ENCODE assay signal across 37 cellular contexts in genomic region chr6:122801397-122801796, GRCh38. TPM values are rescaled to one million over a fixed set of nuclear protein-coding genes. Genes with fewer than 3 reads are reported as not detected.
"Had no signal": no experiment of that assay in that cellular context is flagged by ENCODE, and none has a peak within 500 bp of the region (broad histone marks: within the 10 kb centered on the region; RNA-seq: fewer than 3 reads in every experiment).

No MANE protein-coding gene starts in this region.

- H3K27me3 Mint-ChIP-seq: activated B cell treated with CpG ODN at 0.5 μM for 24 hours; activated naive CD4-positive, alpha-beta T cell treated with anti-CD3 and anti-CD28 coated beads, Interleukin-2, amount 50 U/mL, for 24 hours; effector memory CD8-positive, alpha-beta T cell; T-cell had no signal

- ATAC-seq: activated CD4-positive, CD25-positive, alpha-beta regulatory T cell treated with anti-CD3 and anti-CD28 coated beads, Interleukin-2, amount 50 U/mL, for 24 hours; activated CD8-positive, alpha-beta T cell treated with anti-CD3 and anti-CD28 coated beads for 36 hours; activated naive CD8-positive, alpha-beta T cell treated with anti-CD3 and anti-CD28 coated beads, Interleukin-2, amount 50 U/mL, for 24 hours; activated T-cell treated with anti-CD3 and anti-CD28 coated beads, Interleukin-2, amount 50 U/mL, for 4 hours; body of pancreas; effector memory CD8-positive, alpha-beta T cell; gastroesophageal sphincter; T-cell had no signal

- H3K9me3 ChIP-seq: adrenal gland, body of pancreas, esophagus muscularis mucosa, gastroesophageal sphincter had no signal

- FAIRE-seq: colon had no signal

- H3K9me3 Mint-ChIP-seq: activated B cell treated with CpG ODN at 0.5 μM for 24 hours; activated CD8-positive, alpha-beta T cell treated with anti-CD3 and anti-CD28 coated beads for 36 hours; activated naive CD4-positive, alpha-beta T cell treated with anti-CD3 and anti-CD28 coated beads for 36 hours; activated naive CD4-positive, alpha-beta T cell treated with anti-CD3 and anti-CD28 coated beads, Interleukin-2, amount 50 U/mL, for 24 hours; activated naive CD8-positive, alpha-beta T cell treated with anti-CD3 and anti-CD28 coated beads for 36 hours; activated naive CD8-positive, alpha-beta T cell treated with anti-CD3 and anti-CD28 coated beads, Interleukin-2, amount 50 U/mL, for 24 hours; activated T-cell treated with anti-CD3 and anti-CD28 coated beads, Interleukin-2, amount 50 U/mL, for 4 hours; activated T-helper 2 cell treated with anti-CD3 and anti-CD28 coated beads, Interferon-gamma antibody, Interleukin-2, Interleukin-4, amounts not matched to agents 10 μg/mL and 5 μg/mL and 100 μg/mL, durations not matched to agents 14 hours and 24 hours and 36 hours; effector memory CD8-positive, alpha-beta T cell; T-cell; T-helper 1 cell treated with Interleukin-12 subunit alpha and Interleukin-12 subunit beta and Interleukin-4 antibody, amounts not matched to agents 30 μg/mL and 1 μg/mL, for 36 hours; T-helper 2 cell treated with Interferon-gamma antibody and Interleukin-4, amounts not matched to agents 5 μg/mL and 100 μg/mL, for 36 hours had no signal

- H3K4me1 Mint-ChIP-seq: activated B cell treated with CpG ODN at 0.5 μM for 24 hours; activated naive CD4-positive, alpha-beta T cell treated with anti-CD3 and anti-CD28 coated beads, Interleukin-2, amount 50 U/mL, for 24 hours; activated naive CD8-positive, alpha-beta T cell treated with anti-CD3 and anti-CD28 coated beads for 36 hours; T-cell had no signal

- H3K27ac Mint-ChIP-seq: activated B cell treated with CpG ODN at 0.5 μM for 24 hours; activated CD8-positive, alpha-beta T cell treated with anti-CD3 and anti-CD28 coated beads for 36 hours; activated naive CD4-positive, alpha-beta T cell treated with anti-CD3 and anti-CD28 coated beads for 36 hours; activated naive CD4-positive, alpha-beta T cell treated with anti-CD3 and anti-CD28 coated beads, Interleukin-2, amount 50 U/mL, for 24 hours; activated naive CD8-positive, alpha-beta T cell treated with anti-CD3 and anti-CD28 coated beads for 36 hours; activated naive CD8-positive, alpha-beta T cell treated with anti-CD3 and anti-CD28 coated beads, Interleukin-2, amount 50 U/mL, for 24 hours; activated T-helper 2 cell treated with anti-CD3 and anti-CD28 coated beads, Interferon-gamma antibody, Interleukin-2, Interleukin-4, amounts not matched to agents 10 μg/mL and 5 μg/mL and 100 μg/mL, durations not matched to agents 14 hours and 24 hours and 36 hours; effector memory CD8-positive, alpha-beta T cell; T-cell; T-helper 1 cell treated with Interleukin-12 subunit alpha and Interleukin-12 subunit beta and Interleukin-4 antibody, amounts not matched to agents 30 μg/mL and 1 μg/mL, for 36 hours; T-helper 2 cell treated with Interferon-gamma antibody and Interleukin-4, amounts not matched to agents 5 μg/mL and 100 μg/mL, for 36 hours had no signal

- H3K4me3 Mint-ChIP-seq: activated B cell treated with CpG ODN at 0.5 μM for 24 hours; activated CD8-positive, alpha-beta T cell treated with anti-CD3 and anti-CD28 coated beads for 36 hours; activated naive CD4-positive, alpha-beta T cell treated with anti-CD3 and anti-CD28 coated beads for 36 hours; activated naive CD4-positive, alpha-beta T cell treated with anti-CD3 and anti-CD28 coated beads, Interleukin-2, amount 50 U/mL, for 24 hours; activated naive CD8-positive, alpha-beta T cell treated with anti-CD3 and anti-CD28 coated beads for 36 hours; activated naive CD8-positive, alpha-beta T cell treated with anti-CD3 and anti-CD28 coated beads, Interleukin-2, amount 50 U/mL, for 24 hours; activated T-cell treated with anti-CD3 and anti-CD28 coated beads, Interleukin-2, amount 50 U/mL, for 4 hours; effector memory CD8-positive, alpha-beta T cell; T-cell; T-helper 1 cell treated with Interleukin-12 subunit alpha and Interleukin-12 subunit beta and Interleukin-4 antibody, amounts not matched to agents 30 μg/mL and 1 μg/mL, for 36 hours; T-helper 2 cell treated with Interferon-gamma antibody and Interleukin-4, amounts not matched to agents 5 μg/mL and 100 μg/mL, for 36 hours had no signal

- H3K36me3 ChIP-seq: WERI-Rb-1 had no signal

- DNase-seq: activated B cell treated with CpG ODN at 0.5 μM for 24 hours; activated CD4-positive, alpha-beta T cell treated with anti-CD3 and anti-CD28 coated beads for 48 hours; activated CD4-positive, alpha-beta T cell treated with anti-CD3 and anti-CD28 coated beads, Interleukin-2, amount 50 U/mL, for 1 hour; activated CD4-positive, alpha-beta T cell treated with anti-CD3 and anti-CD28 coated beads, Interleukin-2, amount 50 U/mL, for 48 hours; activated CD8-positive, alpha-beta memory T cell treated with anti-CD3 and anti-CD28 coated beads for 24 hours; activated CD8-positive, alpha-beta T cell treated with anti-CD3 and anti-CD28 coated beads for 36 hours; activated effector memory CD4-positive, alpha-beta T cell treated with anti-CD3 and anti-CD28 coated beads, Interleukin-2, amount 50 U/mL, for 16 hours; activated naive CD4-positive, alpha-beta T cell treated with anti-CD3 and anti-CD28 coated beads for 36 hours; activated naive CD8-positive, alpha-beta T cell treated with anti-CD3 and anti-CD28 coated beads for 36 hours; activated naive CD8-positive, alpha-beta T cell treated with anti-CD3 and anti-CD28 coated beads, Interleukin-2, amount 50 U/mL, for 24 hours; activated T-cell treated with anti-CD3 and anti-CD28 coated beads, Interleukin-2, amount 50 U/mL, for 4 hours; adrenal gland; amygdala; aorta; body of pancreas; caudate nucleus; cortex of kidney; dermis blood vessel endothelial cell; effector CD4-positive, alpha-beta T cell; effector memory CD8-positive, alpha-beta T cell; erythroblast; foreskin melanocyte; T-cell; T1000; WERI-Rb-1 had no signal

- H3K4me3 ChIP-seq: adrenal gland, body of pancreas, esophagus muscularis mucosa, gastroesophageal sphincter had no signal

- H3K36me3 Mint-ChIP-seq: activated naive CD4-positive, alpha-beta T cell treated with anti-CD3 and anti-CD28 coated beads, Interleukin-2, amount 50 U/mL, for 24 hours; activated naive CD8-positive, alpha-beta T cell treated with anti-CD3 and anti-CD28 coated beads for 36 hours; T-cell had no signal

- H3K4me1 ChIP-seq: esophagus muscularis mucosa, gastroesophageal sphincter had no signal

- H3K27ac ChIP-seq: adrenal gland, body of pancreas, esophagus muscularis mucosa, gastroesophageal sphincter, WERI-Rb-1 had no signal

- H3K27me3 ChIP-seq: adrenal gland, body of pancreas, esophagus muscularis mucosa, gastroesophageal sphincter had no signal

RNA-seq across cellular contexts. Expression of gene FABP7, which starts 21.9 kb away (rescaled TPM):
- total RNA-seq: activated B cell treated with CpG ODN at 0.5 μM for 24 hours; activated CD8-positive, alpha-beta T cell treated with anti-CD3 and anti-CD28 coated beads for 36 hours; activated naive CD4-positive, alpha-beta T cell treated with anti-CD3 and anti-CD28 coated beads for 36 hours; activated naive CD8-positive, alpha-beta T cell treated with anti-CD3 and anti-CD28 coated beads for 36 hours; activated T-cell treated with anti-CD3 and anti-CD28 coated beads, Interleukin-2, amount 50 U/mL, for 4 hours; activated T-helper 2 cell treated with anti-CD3 and anti-CD28 coated beads, Interferon-gamma antibody, Interleukin-2, Interleukin-4, amounts not matched to agents 10 μg/mL and 5 μg/mL and 100 μg/mL, durations not matched to agents 14 hours and 24 hours and 36 hours; adrenal gland; aorta; body of pancreas; chondrocyte; dermis blood vessel endothelial cell; esophagus muscularis mucosa; fibroblast of lung; fibroblast of villous mesenchyme; glomerular endothelial cell; T-cell had no signal
- polyA plus RNA-seq: adrenal gland, aorta, fibroblast of lung had no signal
